ENCODE assay signal across 11 cellular contexts in the genomic region with DNA sequence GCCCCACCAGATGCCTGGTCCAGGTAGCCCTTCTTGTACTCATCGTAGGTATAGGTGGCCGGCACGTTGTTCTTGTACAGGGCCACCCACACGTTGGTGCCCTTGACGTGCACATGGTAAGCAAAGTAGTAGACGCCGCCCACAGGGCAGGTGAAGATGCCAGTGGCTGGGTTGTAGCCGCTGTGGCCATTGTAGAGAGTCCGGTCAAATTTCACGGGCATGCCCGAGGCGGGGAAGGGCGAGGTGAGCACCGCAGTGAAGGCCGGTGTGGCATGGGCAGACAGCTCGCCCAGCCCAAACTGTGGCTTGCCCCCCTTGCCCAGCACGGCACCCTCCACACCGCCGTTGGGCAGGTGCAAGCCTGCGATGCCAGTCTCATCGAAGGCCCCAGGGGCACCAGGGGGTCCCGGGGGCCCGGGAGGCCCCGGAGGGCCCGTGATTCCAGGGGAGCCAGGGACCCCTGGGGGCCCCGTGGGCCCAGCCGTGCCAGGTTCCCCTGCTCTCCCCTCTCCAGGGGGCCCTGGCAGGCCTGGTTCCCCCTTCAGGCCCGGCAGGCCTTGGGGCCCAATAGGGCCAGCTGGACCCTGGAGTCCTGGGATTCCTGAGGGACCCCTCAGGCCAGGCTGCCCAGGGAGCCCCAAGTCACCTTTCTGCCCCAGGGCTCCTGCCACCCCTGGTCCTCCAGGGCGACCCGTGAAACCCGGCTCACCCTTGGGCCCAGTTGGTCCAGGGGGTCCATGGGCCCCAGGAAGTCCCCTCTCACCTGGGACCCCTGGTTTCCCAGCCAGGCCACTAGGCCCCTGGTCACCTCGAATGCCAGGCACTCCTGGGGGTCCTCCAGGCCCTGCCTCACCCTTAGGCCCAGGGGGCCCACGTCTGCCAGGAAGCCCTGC. TPM values are rescaled to one million over a fixed set of nuclear protein-coding genes. Genes with fewer than 3 reads are reported as not detected.
"Had no signal": no experiment of that assay in that cellular context is flagged by ENCODE, and none has a peak within 500 bp of the region (broad histone marks: within the 10 kb centered on the region; RNA-seq: fewer than 3 reads in every experiment).

No MANE protein-coding gene starts in this region.

- H3K9me3 Mint-ChIP-seq: activated naive CD4-positive, alpha-beta T cell treated with anti-CD3 and anti-CD28 coated beads, Interleukin-2, amount 50 U/mL, for 24 hours; naive thymus-derived CD8-positive, alpha-beta T cell had no signal

- H3K4me3 ChIP-seq: esophagus squamous epithelium, mucosa of descending colon, tibial nerve had no signal

- H3K27ac Mint-ChIP-seq: activated naive CD4-positive, alpha-beta T cell treated with anti-CD3 and anti-CD28 coated beads, Interleukin-2, amount 50 U/mL, for 24 hours had no signal

- ATAC-seq: mucosa of descending colon; naive thymus-derived CD8-positive, alpha-beta T cell had no signal

- H3K4me1 Mint-ChIP-seq: activated naive CD4-positive, alpha-beta T cell treated with anti-CD3 and anti-CD28 coated beads, Interleukin-2, amount 50 U/mL, for 24 hours had no signal

- H3K27me3 ChIP-seq: brain microvascular endothelial cell, esophagus squamous epithelium, tibial nerve had no signal

- H3K27ac ChIP-seq: brain microvascular endothelial cell, esophagus squamous epithelium had no signal

- H3K4me3 Mint-ChIP-seq: activated naive CD4-positive, alpha-beta T cell treated with anti-CD3 and anti-CD28 coated beads, Interleukin-2, amount 50 U/mL, for 24 hours; naive thymus-derived CD8-positive, alpha-beta T cell had no signal

- H3K9me3 ChIP-seq: esophagus squamous epithelium, mucosa of descending colon, tibial nerve had no signal

- H3K36me3 Mint-ChIP-seq: activated naive CD4-positive, alpha-beta T cell treated with anti-CD3 and anti-CD28 coated beads, Interleukin-2, amount 50 U/mL, for 24 hours had no signal

- FAIRE-seq: endometrium, islet of Langerhans had no signal

- DNase-seq: brain microvascular endothelial cell; esophagus squamous epithelium; occipital lobe; stimulated activated CD4-positive, alpha-beta T cell treated with anti-CD3 and anti-CD28 coated beads, Interleukin-4, amount 100 ng/mL, for 24 hours; T-helper 1 cell had no signal

- H3K27me3 Mint-ChIP-seq: activated naive CD4-positive, alpha-beta T cell treated with anti-CD3 and anti-CD28 coated beads, Interleukin-2, amount 50 U/mL, for 24 hours; naive thymus-derived CD8-positive, alpha-beta T cell had no signal

RNA-seq across cellular contexts. Expression of gene TEKT2, which starts 14.0 kb away (rescaled TPM):
- total RNA-seq: esophagus squamous epithelium; naive thymus-derived CD8-positive, alpha-beta T cell had no signal
- polyA plus RNA-seq: naive thymus-derived CD8-positive, alpha-beta T cell had no signal
